ENCODE assay signal across 21 cellular contexts in the genomic region with DNA sequence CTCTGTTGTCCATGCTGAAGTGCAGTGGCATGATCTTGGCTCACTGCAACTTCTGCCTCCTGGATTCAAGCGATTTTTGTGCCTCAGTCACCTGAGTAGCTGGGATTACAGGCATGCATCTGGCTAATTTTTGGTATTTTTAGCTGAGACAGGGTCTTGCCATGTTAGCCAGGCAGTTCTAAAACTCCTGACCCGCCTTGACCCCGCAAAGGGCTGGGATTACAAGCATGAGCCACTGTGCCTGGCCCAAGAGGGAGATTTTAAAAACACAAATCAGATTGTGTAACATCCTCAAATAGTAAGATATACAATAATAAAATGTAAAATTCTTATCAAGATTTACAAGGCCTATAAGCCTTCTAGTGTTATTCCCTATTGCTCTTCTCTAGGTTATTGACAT.
"Had no signal": no experiment of that assay in that cellular context is flagged by ENCODE, and none has a peak within 500 bp of the region (broad histone marks: within the 10 kb centered on the region; RNA-seq: fewer than 3 reads in every experiment).

No MANE protein-coding gene starts in this region.

- H3K4me1 Mint-ChIP-seq: activated CD4-positive, alpha-beta memory T cell treated with anti-CD3 and anti-CD28 coated beads, Interleukin-2, amount 10 ng/mL, durations not matched to agents 7 days and 5 days; activated CD8-positive, alpha-beta memory T cell treated with anti-CD3 and anti-CD28 coated beads, Interleukin-2, amount 10 ng/mL, durations not matched to agents 7 days and 5 days; naive thymus-derived CD4-positive, alpha-beta T cell; neural progenitor cell had no signal

- H3K36me3 Mint-ChIP-seq: activated CD8-positive, alpha-beta memory T cell treated with anti-CD3 and anti-CD28 coated beads, Interleukin-2, amount 10 ng/mL, durations not matched to agents 7 days and 5 days; naive thymus-derived CD4-positive, alpha-beta T cell; neural progenitor cell had no signal

- H3K9ac ChIP-seq: neural progenitor cell had no signal

- H3K27ac ChIP-seq: body of pancreas, lower lobe of right lung, neural progenitor cell had no signal

- H3K27me3 Mint-ChIP-seq: activated CD4-positive, alpha-beta memory T cell treated with anti-CD3 and anti-CD28 coated beads, Interleukin-2, amount 10 ng/mL, durations not matched to agents 7 days and 5 days; activated CD8-positive, alpha-beta memory T cell treated with anti-CD3 and anti-CD28 coated beads, Interleukin-2, amount 10 ng/mL, durations not matched to agents 7 days and 5 days; activated naive CD8-positive, alpha-beta T cell treated with anti-CD3 and anti-CD28 coated beads, Interleukin-2, amount 50 U/mL, for 24 hours; dendritic cell treated with granulocyte-macrophage colony-stimulating factor and Interleukin-4, amounts not matched to agents 40 ng/mL and 50 ng/mL, for 4 days; naive thymus-derived CD4-positive, alpha-beta T cell; stimulated activated naive CD8-positive, alpha-beta T cell treated with anti-CD3 and anti-CD28 coated beads, Interleukin-15, Interleukin-2, amounts not matched to agents 100 ng/mL and 50 ng/mL, for 24 hours had no signal

- H3K9me3 Mint-ChIP-seq: activated CD4-positive, alpha-beta memory T cell treated with anti-CD3 and anti-CD28 coated beads, Interleukin-2, amount 10 ng/mL, durations not matched to agents 7 days and 5 days; dendritic cell treated with granulocyte-macrophage colony-stimulating factor and Interleukin-4, amounts not matched to agents 40 ng/mL and 50 ng/mL, for 4 days; neural progenitor cell had no signal

- ATAC-seq: activated CD8-positive, alpha-beta memory T cell treated with anti-CD3 and anti-CD28 coated beads, Interleukin-2, amount 10 ng/mL, durations not matched to agents 7 days and 5 days; activated naive CD8-positive, alpha-beta T cell treated with anti-CD3 and anti-CD28 coated beads, Interleukin-2, amount 50 U/mL, for 24 hours; body of pancreas; lower lobe of right lung; naive thymus-derived CD4-positive, alpha-beta T cell had no signal

- H3K4me1 ChIP-seq: body of pancreas, neural progenitor cell had no signal

- H3K36me3 ChIP-seq: lower lobe of right lung, neural progenitor cell, tibial nerve had no signal

- DNase-seq: activated CD4-positive, alpha-beta memory T cell treated with anti-CD3 and anti-CD28 coated beads, Interleukin-2, amount 10 ng/mL, durations not matched to agents 7 days and 5 days; activated CD4-positive, alpha-beta T cell treated with anti-CD3 and anti-CD28 coated beads for 48 hours; activated CD8-positive, alpha-beta memory T cell treated with anti-CD3 and anti-CD28 coated beads, Interleukin-2, amount 10 ng/mL, durations not matched to agents 7 days and 5 days; activated gamma-delta T cell; activated naive CD4-positive, alpha-beta T cell treated with anti-CD3 and anti-CD28 coated beads, Interleukin-2, amount 50 U/mL, for 16 hours; activated naive CD8-positive, alpha-beta T cell treated with anti-CD3 and anti-CD28 coated beads, Interleukin-2, amount 50 U/mL, for 24 hours; anterior cingulate cortex; body of pancreas; effector CD4-positive, alpha-beta T cell; erythroblast; hypothalamus; lower lobe of right lung; naive thymus-derived CD4-positive, alpha-beta T cell; retina; stimulated activated CD4-positive, alpha-beta T cell treated with anti-CD3 and anti-CD28 coated beads, Interleukin-12 subunit alpha, Interleukin-12 subunit beta, amount 100 ng/mL, for 4 hours; T-helper 9 cell had no signal

- H3K27me3 ChIP-seq: body of pancreas, neural progenitor cell, tibial nerve had no signal

- H2AFZ ChIP-seq: neural progenitor cell had no signal

- H3K4me3 ChIP-seq: body of pancreas, lower lobe of right lung, neural progenitor cell, tibial nerve had no signal

- H3K27ac Mint-ChIP-seq: activated CD4-positive, alpha-beta memory T cell treated with anti-CD3 and anti-CD28 coated beads, Interleukin-2, amount 10 ng/mL, durations not matched to agents 7 days and 5 days; activated CD8-positive, alpha-beta memory T cell treated with anti-CD3 and anti-CD28 coated beads, Interleukin-2, amount 10 ng/mL, durations not matched to agents 7 days and 5 days; activated naive CD8-positive, alpha-beta T cell treated with anti-CD3 and anti-CD28 coated beads, Interleukin-2, amount 50 U/mL, for 24 hours; activated T-helper 1 cell treated with anti-CD3 and anti-CD28 coated beads, Interleukin-12 subunit alpha, Interleukin-12 subunit beta, Interleukin-2, Interleukin-4 antibody, amounts not matched to agents 30 ng/mL and 10 ng/mL and 1 ng/mL, durations not matched to agents 14 hours and 24 hours and 36 hours; dendritic cell treated with granulocyte-macrophage colony-stimulating factor and Interleukin-4, amounts not matched to agents 40 ng/mL and 50 ng/mL, for 4 days; naive thymus-derived CD4-positive, alpha-beta T cell; neural progenitor cell; stimulated activated naive CD8-positive, alpha-beta T cell treated with anti-CD3 and anti-CD28 coated beads, Interleukin-15, Interleukin-2, amounts not matched to agents 100 ng/mL and 50 ng/mL, for 24 hours had no signal

- H3K4me3 Mint-ChIP-seq: activated CD4-positive, alpha-beta memory T cell treated with anti-CD3 and anti-CD28 coated beads, Interleukin-2, amount 10 ng/mL, durations not matched to agents 7 days and 5 days; activated CD8-positive, alpha-beta memory T cell treated with anti-CD3 and anti-CD28 coated beads, Interleukin-2, amount 10 ng/mL, durations not matched to agents 7 days and 5 days; activated naive CD8-positive, alpha-beta T cell treated with anti-CD3 and anti-CD28 coated beads, Interleukin-2, amount 50 U/mL, for 24 hours; activated T-helper 1 cell treated with anti-CD3 and anti-CD28 coated beads, Interleukin-12 subunit alpha, Interleukin-12 subunit beta, Interleukin-2, Interleukin-4 antibody, amounts not matched to agents 30 ng/mL and 10 ng/mL and 1 ng/mL, durations not matched to agents 14 hours and 24 hours and 36 hours; dendritic cell treated with granulocyte-macrophage colony-stimulating factor and Interleukin-4, amounts not matched to agents 40 ng/mL and 50 ng/mL, for 4 days; naive thymus-derived CD4-positive, alpha-beta T cell; neural progenitor cell; stimulated activated naive CD8-positive, alpha-beta T cell treated with anti-CD3 and anti-CD28 coated beads, Interleukin-15, Interleukin-2, amounts not matched to agents 100 ng/mL and 50 ng/mL, for 24 hours had no signal

- H3K4me2 ChIP-seq: neural progenitor cell had no signal

- H3K9me3 ChIP-seq: body of pancreas, lower lobe of right lung, tibial nerve had no signal
